Comparison of ENCODE assay signal across 21 cellular contexts in the genomic region with DNA sequence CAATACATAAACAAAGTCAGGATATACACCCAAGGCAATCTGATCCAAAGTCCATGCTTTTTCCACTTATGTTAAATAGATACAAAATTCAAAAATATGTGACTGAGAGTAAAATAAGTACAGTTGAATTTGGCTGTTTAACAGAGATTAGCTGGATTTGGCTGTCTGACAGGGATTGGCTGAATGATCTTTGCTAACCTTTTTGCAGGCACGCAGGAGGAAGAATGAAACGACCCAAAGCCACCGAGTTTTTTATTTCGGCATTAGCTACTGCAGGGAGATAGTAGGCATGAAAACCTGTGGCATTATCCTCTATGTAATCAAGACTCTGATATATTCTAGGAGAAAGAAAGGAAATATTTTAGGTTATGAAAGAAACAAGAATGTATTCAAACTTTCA. TPM values are rescaled to one million over a fixed set of nuclear protein-coding genes. Genes with fewer than 3 reads are reported as not detected.
"Had no signal": no experiment of that assay in that cellular context is flagged by ENCODE, and none has a peak within 500 bp of the region (broad histone marks: within the 10 kb centered on the region; RNA-seq: fewer than 3 reads in every experiment).

No MANE protein-coding gene starts in this region.

RNA-seq across cellular contexts. Expression of gene TERB2, which starts 26.2 kb away (rescaled TPM):
- total RNA-seq: activated naive CD4-positive, alpha-beta T cell treated with anti-CD3 and anti-CD28 coated beads for 36 hours; activated naive CD4-positive, alpha-beta T cell treated with anti-CD3 and anti-CD28 coated beads, Interleukin-2, amount 50 U/mL, for 72 hours; activated naive CD8-positive, alpha-beta T cell treated with anti-CD3 and anti-CD28 coated beads for 36 hours; activated naive CD8-positive, alpha-beta T cell treated with anti-CD3 and anti-CD28 coated beads, Interleukin-2, amount 10 ng/mL, durations not matched to agents 7 days and 5 days; activated T-cell treated with anti-CD3 and anti-CD28 coated beads, Interleukin-2, amount 50 U/mL, for 4 hours; activated T-cell treated with anti-CD3 and anti-CD28 coated beads, Interleukin-2, amount 50 U/mL, for 72 hours; activated T-helper 1 cell treated with anti-CD3 and anti-CD28 coated beads, Interleukin-12 subunit alpha, Interleukin-12 subunit beta, Interleukin-2, Interleukin-4 antibody, amounts not matched to agents 30 ng/mL and 10 ng/mL and 1 ng/mL, durations not matched to agents 14 hours and 24 hours and 36 hours; activated T-helper 17 cell treated with anti-CD3 and anti-CD28 coated beads, Interleukin-2, amount 50 U/mL, for 72 hours; activated T-helper 2 cell treated with anti-CD3 and anti-CD28 coated beads, Interferon-gamma antibody, Interleukin-2, Interleukin-4, amounts not matched to agents 10 μg/mL and 5 μg/mL and 100 μg/mL, durations not matched to agents 14 hours and 24 hours and 36 hours; adrenal gland; aorta; ascending aorta; astrocyte; body of pancreas; breast epithelium; bronchial epithelial cell; cardiac muscle cell; cardiac septum; cerebellum; chondrocyte had no signal
- polyA plus RNA-seq: adipose tissue, adrenal gland, aorta, cardiac muscle cell had no signal
